ENCODE assay signal across 35 cellular contexts in genomic region chr12:113547157-113547556, GRCh38.
"Had no signal": no experiment of that assay in that cellular context is flagged by ENCODE, and none has a peak within 500 bp of the region (broad histone marks: within the 10 kb centered on the region; RNA-seq: fewer than 3 reads in every experiment).

No MANE protein-coding gene starts in this region.

- H3K4me1 ChIP-seq: esophagus muscularis mucosa, foreskin keratinocyte, gastrocnemius medialis had no signal

- H3K9me3 ChIP-seq: gastrocnemius medialis had no signal

- FAIRE-seq: astrocyte, colon had no signal

- DNase-seq: activated CD4-positive, alpha-beta memory T cell treated with anti-CD3 and anti-CD28 coated beads, Interleukin-2, amount 10 ng/mL, durations not matched to agents 7 days and 5 days; activated CD4-positive, alpha-beta T cell treated with anti-CD3 and anti-CD28 coated beads for 1 hour; activated CD4-positive, alpha-beta T cell treated with anti-CD3 and anti-CD28 coated beads for 4 hours; activated CD4-positive, alpha-beta T cell treated with anti-CD3 and anti-CD28 coated beads, Interleukin-2, amount 10 ng/mL, durations not matched to agents 7 days and 5 days; activated CD4-positive, alpha-beta T cell treated with anti-CD3 and anti-CD28 coated beads, Interleukin-2, amount 50 U/mL, for 4 hours; activated CD8-positive, alpha-beta memory T cell treated with anti-CD3 and anti-CD28 coated beads, Interleukin-2, amount 50 U/mL, for 48 hours; activated effector memory CD4-positive, alpha-beta T cell treated with Interleukin-2 at 50 U/mL for 16 hours; activated gamma-delta T cell treated with Interleukin-2 at 50 U/mL for 16 hours; activated naive CD4-positive, alpha-beta T cell treated with anti-CD3 and anti-CD28 coated beads, Interleukin-2, amount 50 U/mL, for 16 hours; activated naive CD4-positive, alpha-beta T cell treated with Interleukin-2 at 50 U/mL for 16 hours; activated T-cell treated with anti-CD3 and anti-CD28 coated beads for 4 hours; activated T-cell treated with anti-CD3 and anti-CD28 coated beads, Interleukin-2, amount 50 U/mL, for 4 hours; amniotic stem cell; anterior cingulate cortex; brain microvascular endothelial cell; cortex of kidney; dermis blood vessel endothelial cell; effector CD4-positive, alpha-beta T cell; effector memory CD8-positive, alpha-beta T cell; erythroblast; foreskin keratinocyte; gastrocnemius medialis; glutamatergic neuron; SW 1271; T-helper 1 cell; T-helper 17 cell; T1000; WERI-Rb-1 had no signal

- H3K27me3 Mint-ChIP-seq: activated CD4-positive, alpha-beta memory T cell treated with anti-CD3 and anti-CD28 coated beads, Interleukin-2, amount 10 ng/mL, durations not matched to agents 7 days and 5 days had no signal

- H3K27me3 ChIP-seq: brain microvascular endothelial cell, foreskin keratinocyte had no signal

- H3K4me1 Mint-ChIP-seq: activated CD4-positive, alpha-beta memory T cell treated with anti-CD3 and anti-CD28 coated beads, Interleukin-2, amount 10 ng/mL, durations not matched to agents 7 days and 5 days; activated CD4-positive, alpha-beta T cell treated with anti-CD3 and anti-CD28 coated beads, Interleukin-2, amount 10 ng/mL, durations not matched to agents 7 days and 5 days; activated T-helper 17 cell treated with anti-CD3 and anti-CD28 coated beads, Interleukin-2, amount 50 U/mL, for 72 hours; central memory CD8-positive, alpha-beta T cell; T-helper 17 cell had no signal

- H3K27ac ChIP-seq: brain microvascular endothelial cell, esophagus muscularis mucosa, foreskin keratinocyte, gastrocnemius medialis, WERI-Rb-1 had no signal

- H3K4me3 Mint-ChIP-seq: activated CD4-positive, alpha-beta memory T cell treated with anti-CD3 and anti-CD28 coated beads, Interleukin-2, amount 10 ng/mL, durations not matched to agents 7 days and 5 days; activated CD4-positive, alpha-beta T cell treated with anti-CD3 and anti-CD28 coated beads, Interleukin-2, amount 10 ng/mL, durations not matched to agents 7 days and 5 days; activated naive CD8-positive, alpha-beta T cell; activated T-cell treated with anti-CD3 and anti-CD28 coated beads, Interleukin-2, amount 50 U/mL, for 4 hours; activated T-helper 17 cell treated with anti-CD3 and anti-CD28 coated beads, Interleukin-2, amount 50 U/mL, for 72 hours; central memory CD8-positive, alpha-beta T cell; effector memory CD8-positive, alpha-beta T cell; T-helper 17 cell; T-helper 2 cell treated with Interferon-gamma antibody and Interleukin-4, amounts not matched to agents 5 μg/mL and 100 μg/mL, for 36 hours had no signal

- H3K27ac Mint-ChIP-seq: activated CD4-positive, alpha-beta memory T cell treated with anti-CD3 and anti-CD28 coated beads, Interleukin-2, amount 10 ng/mL, durations not matched to agents 7 days and 5 days; activated CD4-positive, alpha-beta T cell treated with anti-CD3 and anti-CD28 coated beads, Interleukin-2, amount 10 ng/mL, durations not matched to agents 7 days and 5 days; activated naive CD8-positive, alpha-beta T cell; activated T-helper 17 cell treated with anti-CD3 and anti-CD28 coated beads, Interleukin-2, amount 50 U/mL, for 72 hours; effector memory CD8-positive, alpha-beta T cell; T-helper 17 cell; T-helper 2 cell treated with Interferon-gamma antibody and Interleukin-4, amounts not matched to agents 5 μg/mL and 100 μg/mL, for 36 hours had no signal

- H3K36me3 ChIP-seq: brain microvascular endothelial cell, esophagus muscularis mucosa, gastrocnemius medialis, WERI-Rb-1 had no signal

- H3K4me3 ChIP-seq: esophagus muscularis mucosa, gastrocnemius medialis had no signal

- H3K9me3 Mint-ChIP-seq: activated CD4-positive, alpha-beta memory T cell treated with anti-CD3 and anti-CD28 coated beads, Interleukin-2, amount 10 ng/mL, durations not matched to agents 7 days and 5 days; activated CD4-positive, alpha-beta T cell treated with anti-CD3 and anti-CD28 coated beads, Interleukin-2, amount 10 ng/mL, durations not matched to agents 7 days and 5 days; T-helper 2 cell treated with Interferon-gamma antibody and Interleukin-4, amounts not matched to agents 5 μg/mL and 100 μg/mL, for 36 hours had no signal

- ATAC-seq: activated T-cell treated with anti-CD3 and anti-CD28 coated beads, Interleukin-2, amount 50 U/mL, for 4 hours; activated T-helper 17 cell treated with anti-CD3 and anti-CD28 coated beads, Interleukin-2, amount 50 U/mL, for 72 hours; effector memory CD8-positive, alpha-beta T cell; foreskin keratinocyte; gastrocnemius medialis; T-helper 17 cell had no signal
